ENCODE assay signal across 14 cellular contexts in the genomic region with DNA sequence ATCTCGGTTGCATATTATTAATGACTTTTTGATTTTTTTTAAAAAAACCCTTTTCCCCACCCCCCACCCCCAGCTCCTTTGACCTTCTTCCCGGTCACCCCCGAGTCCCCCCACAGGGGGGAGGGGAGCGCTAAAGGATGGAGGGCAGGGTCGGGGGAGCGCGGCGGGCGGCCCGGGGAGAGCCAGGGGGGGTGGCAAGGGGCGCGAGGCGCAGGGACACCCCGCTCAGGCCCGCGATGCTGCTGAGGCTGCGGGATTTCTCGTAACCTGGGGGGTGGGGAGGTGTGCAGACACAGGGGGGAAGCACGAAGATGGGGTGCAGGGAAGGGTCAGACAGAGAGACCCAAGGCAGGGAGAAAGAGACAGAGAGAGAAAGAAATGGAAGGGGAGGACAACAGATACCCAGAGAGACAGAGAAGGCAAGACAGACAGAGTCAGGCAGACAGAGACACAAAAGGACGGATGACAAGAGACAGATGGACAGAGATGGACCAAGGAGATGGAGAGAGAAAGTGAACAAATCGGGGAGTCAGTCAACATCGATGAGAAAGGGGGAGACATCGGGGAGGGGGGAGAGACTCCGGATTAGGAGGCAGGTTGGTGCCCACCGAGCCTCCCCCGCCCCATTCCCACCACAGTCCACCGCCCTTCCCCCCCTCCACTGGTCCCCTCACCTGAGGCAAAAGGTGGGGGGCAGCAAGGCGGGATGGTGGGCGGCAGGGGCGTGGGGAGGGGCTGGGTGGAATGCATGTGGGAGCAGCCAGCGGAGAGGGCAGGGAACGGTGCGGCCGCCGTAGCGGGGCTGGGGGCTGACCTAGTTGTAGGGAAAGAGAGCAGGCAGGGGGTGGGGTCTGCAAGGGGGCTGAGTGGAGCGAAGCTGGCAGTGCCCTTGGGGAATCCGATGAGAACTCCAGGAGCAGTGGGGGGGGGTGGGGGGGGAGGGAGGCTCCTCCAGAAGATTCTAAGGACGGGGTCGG. TPM values are rescaled to one million over a fixed set of nuclear protein-coding genes. Genes with fewer than 3 reads are reported as not detected.
DNase-seq lines count a peak whose midpoint lies in the region; ATAC-seq and TF ChIP-seq lines count a peak whose summit lies in the region.
"Had no signal": no experiment of that assay in that cellular context is flagged by ENCODE, and none has a peak within 500 bp of the region (broad histone marks: within the 10 kb centered on the region; RNA-seq: fewer than 3 reads in every experiment).

No MANE protein-coding gene starts in this region.

- peak overlapping the region; percentile 92 for H3K18ac ChIP-seq in neuronal stem cell (ENCODE audit: low read length)

- H2BK15ac ChIP-seq in neuronal stem cell (ENCODE audit: low read length): peak overlapping the region; percentile 49

- 23 to 39% methylated on average over 30 to 36 of the region's 40 CpGs for WGBS in ectodermal cell, 2 experiments
- no CpG with 5 or more reads among the region's 40 CpGs for WGBS in neuronal stem cell (ENCODE audit: extremely low coverage in 2 of 2, insufficient read length in 2 of 2, insufficient replicate concordance in 1 of 2), 2 donors
- WGBS in testis, 2 donors: 1 to 2% methylated on average over 21 to 39 of the region's 40 CpGs

- H3K27ac ChIP-seq in ectodermal cell (ENCODE audit: insufficient read depth, low read depth, low read length, poor library complexity, severe bottlenecking) (no peak overlapping the region), neuronal stem cell (replicated peaks; ENCODE audit: low read length) (no peak overlapping the region), testis (no peak overlapping the region)
- H3K27ac ChIP-seq: foreskin keratinocyte had no signal

- no peak overlapping the region for H4K8ac ChIP-seq in neuronal stem cell (ENCODE audit: low read depth, low read length)

- no peak overlapping the region for H2AFZ ChIP-seq in neuronal stem cell (ENCODE audit: low read length)

- H4K91ac ChIP-seq in neuronal stem cell (ENCODE audit: low read depth, low read length, poor library complexity): no peak overlapping the region

- H3K27me3 ChIP-seq in ectodermal cell (ENCODE audit: control insufficient read depth, insufficient read depth, low read length, poor library complexity, severe bottlenecking) (peaks cover 32% of the 10 kb centered on the region), neuronal stem cell (ENCODE audit: control insufficient read depth in 3 of 3, insufficient read depth in 3 of 3, low read depth in 1 of 3, low read length in 3 of 3) (peaks cover 3 to 44% (median 25%) of the 10 kb centered on the region in 3 experiments), testis (no peaks in the 10 kb centered on the region)

- H3K27me3 Mint-ChIP-seq in T-helper 1 cell treated with Interleukin-12 subunit alpha and Interleukin-12 subunit beta and Interleukin-4 antibody, amounts not matched to agents 30 μg/mL and 1 μg/mL, for 36 hours (ENCODE audit: low read depth): peaks cover 67% of the 10 kb centered on the region

- H3K4me1 Mint-ChIP-seq in T-helper 1 cell treated with Interleukin-12 subunit alpha and Interleukin-12 subunit beta and Interleukin-4 antibody, amounts not matched to agents 30 μg/mL and 1 μg/mL, for 36 hours (ENCODE audit: low read depth): peaks cover 14% of the 10 kb centered on the region

- no peak for DNase-seq in T-helper 1 cell
- DNase-seq in NCI-H146 (lab: John Stamatoyannopoulos, UW): peak; percentile 50
- no peak for DNase-seq in neuronal stem cell (ENCODE audit: low spot score)
- no peak for DNase-seq in testis
- DNase-seq: activated naive CD4-positive, alpha-beta T cell treated with anti-CD3 and anti-CD28 coated beads, Interleukin-2, amount 50 U/mL, for 16 hours; foreskin keratinocyte; NCI-H82; SHP77 treated with DMSO at 0.1 percent for 48 hours had no signal

- H3K14ac ChIP-seq in neuronal stem cell (ENCODE audit: low read length): no peak overlapping the region

- peak overlapping the region; percentile 74 for H3K4me3 Mint-ChIP-seq in T-helper 1 cell treated with Interleukin-12 subunit alpha and Interleukin-12 subunit beta and Interleukin-4 antibody, amounts not matched to agents 30 μg/mL and 1 μg/mL, for 36 hours
- H3K4me3 Mint-ChIP-seq: dendritic cell treated with granulocyte-macrophage colony-stimulating factor and Interleukin-4, amounts not matched to agents 40 ng/mL and 50 ng/mL, for 4 days had no signal

- peaks cover 4% of the 10 kb centered on the region for H3K36me3 Mint-ChIP-seq in T-helper 1 cell treated with Interleukin-12 subunit alpha and Interleukin-12 subunit beta and Interleukin-4 antibody, amounts not matched to agents 30 μg/mL and 1 μg/mL, for 36 hours (ENCODE audit: low read depth)

- ATAC-seq in GM19467 (IDR thresholded peaks at IDR 0.05; ENCODE audit: unreplicated experiment) (no peak), GM21723 (IDR thresholded peaks at IDR 0.05; ENCODE audit: unreplicated experiment) (no peak)
- ATAC-seq: foreskin keratinocyte had no signal

- H3K79me1 ChIP-seq in neuronal stem cell (ENCODE audit: low read depth, low read length): no peaks in the 10 kb centered on the region

- H3K4me2 ChIP-seq in neuronal stem cell (ENCODE audit: insufficient read depth, low read length, poor library complexity, severe bottlenecking): peak overlapping the region; percentile 93

- peak overlapping the region; percentile 66 for H3K9ac ChIP-seq in neuronal stem cell (ENCODE audit: low read depth, low read length, poor library complexity)

- no peaks in the 10 kb centered on the region for H3K4me1 ChIP-seq in ectodermal cell (ENCODE audit: control insufficient read depth, insufficient read depth, low read length)
- H3K4me1 ChIP-seq in neuronal stem cell (ENCODE audit: control insufficient read depth in 2 of 2, insufficient read depth in 1 of 2, low read depth in 1 of 2, low read length in 2 of 2): peaks cover 5 to 17% of the 10 kb centered on the region in 2 donors
- H3K4me1 ChIP-seq in testis: no peaks in the 10 kb centered on the region
- H3K4me1 ChIP-seq: foreskin keratinocyte had no signal

- H2BK5ac ChIP-seq in neuronal stem cell (ENCODE audit: low read length): peak overlapping the region; percentile 35

- H3K36me3 ChIP-seq in ectodermal cell (ENCODE audit: control insufficient read depth, insufficient read depth, low read length) (no peaks in the 10 kb centered on the region), neuronal stem cell (replicated peaks in 1 of 2; ENCODE audit: control insufficient read depth in 2 of 2, insufficient read depth in 2 of 2, low read length in 2 of 2) (no peaks in the 10 kb centered on the region), testis (ENCODE audit: low read depth, missing control alignments) (no peaks in the 10 kb centered on the region)
- H3K36me3 ChIP-seq: MG63 had no signal

- H2AK5ac ChIP-seq in neuronal stem cell (ENCODE audit: low read depth, low read length): peak overlapping the region; percentile 70

- H3K23ac ChIP-seq in neuronal stem cell (ENCODE audit: low read depth, low read length, poor library complexity): no peak overlapping the region

- no peak for TF ChIP-seq POLR2A in testis (IDR thresholded peaks at IDR 0.05)

- no peak overlapping the region for H3K27ac Mint-ChIP-seq in T-helper 1 cell treated with Interleukin-12 subunit alpha and Interleukin-12 subunit beta and Interleukin-4 antibody, amounts not matched to agents 30 μg/mL and 1 μg/mL, for 36 hours
- H3K27ac Mint-ChIP-seq: dendritic cell treated with granulocyte-macrophage colony-stimulating factor and Interleukin-4, amounts not matched to agents 40 ng/mL and 50 ng/mL, for 4 days had no signal

- H3K9me3 ChIP-seq in ectodermal cell (ENCODE audit: control insufficient read depth, low read length): peaks cover 3% of the 10 kb centered on the region
- H3K9me3 ChIP-seq in neuronal stem cell (replicated peaks in 1 of 2; ENCODE audit: control insufficient read depth in 2 of 2, insufficient read depth in 1 of 2, low read depth in 1 of 2, low read length in 2 of 2): no peaks in the 10 kb centered on the region
- no peaks in the 10 kb centered on the region for H3K9me3 ChIP-seq in testis
- H3K9me3 ChIP-seq: MG63 had no signal

- no peak overlapping the region for H2BK120ac ChIP-seq in neuronal stem cell (ENCODE audit: low read depth, low read length)

- intact Hi-C loops in testis (cut with DNase I; ENCODE audit: low total_unique reads): no loop called here

- no peaks in the 10 kb centered on the region for H3K9me3 Mint-ChIP-seq in T-helper 1 cell treated with Interleukin-12 subunit alpha and Interleukin-12 subunit beta and Interleukin-4 antibody, amounts not matched to agents 30 μg/mL and 1 μg/mL, for 36 hours
- H3K9me3 Mint-ChIP-seq: dendritic cell treated with granulocyte-macrophage colony-stimulating factor and Interleukin-4, amounts not matched to agents 40 ng/mL and 50 ng/mL, for 4 days had no signal

- no peak for TF ChIP-seq CTCF in testis (IDR thresholded peaks at IDR 0.05)

- peak overlapping the region; percentile 24 for H3K4me3 ChIP-seq in ectodermal cell (ENCODE audit: insufficient read depth, low read depth, low read length)
- peak overlapping the region; percentile 7 to 56 for H3K4me3 ChIP-seq in neuronal stem cell (ENCODE audit: low read length in 2 of 2)
- H3K4me3 ChIP-seq in testis: no peak overlapping the region
- H3K4me3 ChIP-seq: MG63 had no signal

- H2BK12ac ChIP-seq in neuronal stem cell (ENCODE audit: low read length): no peak overlapping the region

- no peak overlapping the region for H3K4ac ChIP-seq in neuronal stem cell (ENCODE audit: low read length)

RNA-seq across cellular contexts. Expression of a gene that starts 14.2 kb away (rescaled TPM):
- polyA plus RNA-seq in ectodermal cell (2013, experiment 1 of 4): 11.1 TPM
- 12.3 TPM for polyA plus RNA-seq in ectodermal cell (2013, experiment 2 of 4)
- polyA plus RNA-seq in ectodermal cell (2013, experiment 3 of 4): 6.0 TPM
- 9.1 TPM for polyA plus RNA-seq in ectodermal cell (2013, experiment 4 of 4)
- polyA plus RNA-seq in neuronal stem cell (2013, experiment 1 of 2): 6.8 TPM
- polyA plus RNA-seq in neuronal stem cell (2013, experiment 2 of 2): 6.9 TPM
- 10 to 100 TPM in 1 of 2 donors, 1 to 10 TPM in 1; 6.9 to 16.0 TPM for total RNA-seq in testis
- 7.7 TPM for polyA plus RNA-seq in testis (ENCODE audit: insufficient read depth, low read depth, low replicate concordance)
- total RNA-seq: foreskin keratinocyte had no signal
- polyA plus RNA-seq: foreskin keratinocyte had no signal

RNA-seq across cellular contexts. Expression of a gene that starts 50.4 kb away (rescaled TPM):
- polyA plus RNA-seq in ectodermal cell (2013, experiment 1 of 4): 0.39 TPM
- 0.37 TPM for polyA plus RNA-seq in ectodermal cell (2013, experiment 2 of 4)
- polyA plus RNA-seq in ectodermal cell (2013, experiment 3 of 4): 0.69 TPM
- polyA plus RNA-seq in ectodermal cell (2013, experiment 4 of 4): 0.73 TPM
- polyA plus RNA-seq in neuronal stem cell (2013, experiment 1 of 2): 0.84 TPM
- polyA plus RNA-seq in neuronal stem cell (2013, experiment 2 of 2): 0.72 TPM
- 1 to 10 TPM; 1.3 to 2.0 TPM for total RNA-seq in testis
- 11.5 TPM for polyA plus RNA-seq in testis (ENCODE audit: insufficient read depth, low read depth, low replicate concordance)

Comparison
In these comparisons a context has a peak if more than half of its experiments do, and no peak if none do; other contexts are left out.
1. H3K4me3 ChIP-seq: peak in ectodermal cell (single experiment) and neuronal stem cell (2 of 2); none in testis (0 of 2).